In the genomic region with DNA sequence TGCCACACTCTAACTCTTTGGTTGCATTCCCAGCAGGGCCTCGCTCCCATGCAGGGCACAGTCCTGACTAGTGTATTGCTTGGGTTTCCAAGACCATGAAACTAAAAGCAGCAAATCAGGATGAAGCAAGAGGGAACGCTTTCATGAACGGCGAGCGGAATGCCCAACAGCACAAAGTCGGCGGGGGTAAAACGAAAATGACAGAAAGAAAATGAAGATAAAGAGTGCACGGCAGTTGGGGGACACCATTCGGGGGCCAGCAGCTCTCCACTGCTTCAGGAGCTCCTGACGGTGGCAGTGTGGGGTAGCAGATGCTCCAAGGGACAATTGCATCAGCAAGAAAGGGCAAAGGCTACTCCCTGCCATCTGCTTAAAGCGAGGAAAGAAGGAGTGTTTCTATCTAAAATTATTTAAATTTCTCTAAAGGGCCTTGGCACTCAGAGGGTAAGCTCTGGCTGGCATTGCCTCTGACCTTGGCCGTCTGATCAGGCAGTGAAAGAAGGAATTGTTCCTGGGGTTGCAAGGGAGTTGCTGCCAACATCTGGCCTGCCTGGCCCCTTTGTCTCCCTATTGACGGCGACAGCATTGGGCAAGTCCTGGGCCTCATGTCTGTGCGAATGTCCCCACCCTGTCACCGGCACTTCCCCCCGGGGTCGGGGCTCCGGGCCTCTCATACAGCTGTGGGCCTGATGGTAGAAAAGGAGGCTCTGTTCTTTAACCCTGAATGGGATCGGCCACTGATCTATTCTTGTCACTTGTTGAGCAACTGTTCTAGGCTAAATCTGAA, we compare ENCODE assay signal across 1 cellular context.
A peak's percentile ranks its signal among the peaks of the same experiment; 100 is the strongest.
TF ChIP-seq lines count a peak whose summit lies in the region.

No MANE protein-coding gene starts in this region.

TF ChIP-seq in HepG2, 621 proteins besides CTCF, POLR2A, EP300 and RAD21 (continued from another document and continues in another):
- no peak for TF ChIP-seq POLR2G (IDR thresholded peaks at IDR 0.05; ENCODE audit: low read depth, low read length)
- no peak for TF ChIP-seq SAFB2 (CRISPR knock-in tag; IDR thresholded peaks at IDR 0.05; ENCODE audit: borderline replicate concordance, low read depth)
- TF ChIP-seq, protein P1, sequence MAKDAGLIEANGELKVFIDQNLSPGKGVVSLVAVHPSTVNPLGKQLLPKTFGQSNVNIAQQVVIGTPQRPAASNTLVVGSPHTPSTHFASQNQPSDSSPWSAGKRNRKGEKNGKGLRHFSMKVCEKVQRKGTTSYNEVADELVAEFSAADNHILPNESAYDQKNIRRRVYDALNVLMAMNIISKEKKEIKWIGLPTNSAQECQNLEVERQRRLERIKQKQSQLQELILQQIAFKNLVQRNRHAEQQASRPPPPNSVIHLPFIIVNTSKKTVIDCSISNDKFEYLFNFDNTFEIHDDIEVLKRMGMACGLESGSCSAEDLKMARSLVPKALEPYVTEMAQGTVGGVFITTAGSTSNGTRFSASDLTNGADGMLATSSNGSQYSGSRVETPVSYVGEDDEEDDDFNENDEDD (CRISPR knock-in tag; IDR thresholded peaks at IDR 0.05; ENCODE audit: borderline replicate concordance): 0 out of 2 replicates have a peak, but pooled peaks have one; percentile 8
- no peak for TF ChIP-seq ZNF75D (CRISPR knock-in tag; IDR thresholded peaks at IDR 0.05; ENCODE audit: borderline replicate concordance)
- 0 out of 2 replicates have a peak, but pooled peaks have one; percentile 48 for TF ChIP-seq SP140L (CRISPR knock-in tag; IDR thresholded peaks at IDR 0.05; ENCODE audit: borderline replicate concordance)
- no peak; the same call in 1 of the 2 replicates for TF ChIP-seq ZNF788 (CRISPR knock-in tag; IDR thresholded peaks at IDR 0.05; ENCODE audit: borderline replicate concordance)
- no peak; the same call in 1 of the 2 replicates for TF ChIP-seq SMYD3 (CRISPR knock-in tag; IDR thresholded peaks at IDR 0.05)
- no peak for TF ChIP-seq FOXP1 (IDR thresholded peaks at IDR 0.05)
- no peak for TF ChIP-seq FOXP1 (CRISPR knock-in tag; IDR thresholded peaks at IDR 0.05)
- TF ChIP-seq, protein P2, sequence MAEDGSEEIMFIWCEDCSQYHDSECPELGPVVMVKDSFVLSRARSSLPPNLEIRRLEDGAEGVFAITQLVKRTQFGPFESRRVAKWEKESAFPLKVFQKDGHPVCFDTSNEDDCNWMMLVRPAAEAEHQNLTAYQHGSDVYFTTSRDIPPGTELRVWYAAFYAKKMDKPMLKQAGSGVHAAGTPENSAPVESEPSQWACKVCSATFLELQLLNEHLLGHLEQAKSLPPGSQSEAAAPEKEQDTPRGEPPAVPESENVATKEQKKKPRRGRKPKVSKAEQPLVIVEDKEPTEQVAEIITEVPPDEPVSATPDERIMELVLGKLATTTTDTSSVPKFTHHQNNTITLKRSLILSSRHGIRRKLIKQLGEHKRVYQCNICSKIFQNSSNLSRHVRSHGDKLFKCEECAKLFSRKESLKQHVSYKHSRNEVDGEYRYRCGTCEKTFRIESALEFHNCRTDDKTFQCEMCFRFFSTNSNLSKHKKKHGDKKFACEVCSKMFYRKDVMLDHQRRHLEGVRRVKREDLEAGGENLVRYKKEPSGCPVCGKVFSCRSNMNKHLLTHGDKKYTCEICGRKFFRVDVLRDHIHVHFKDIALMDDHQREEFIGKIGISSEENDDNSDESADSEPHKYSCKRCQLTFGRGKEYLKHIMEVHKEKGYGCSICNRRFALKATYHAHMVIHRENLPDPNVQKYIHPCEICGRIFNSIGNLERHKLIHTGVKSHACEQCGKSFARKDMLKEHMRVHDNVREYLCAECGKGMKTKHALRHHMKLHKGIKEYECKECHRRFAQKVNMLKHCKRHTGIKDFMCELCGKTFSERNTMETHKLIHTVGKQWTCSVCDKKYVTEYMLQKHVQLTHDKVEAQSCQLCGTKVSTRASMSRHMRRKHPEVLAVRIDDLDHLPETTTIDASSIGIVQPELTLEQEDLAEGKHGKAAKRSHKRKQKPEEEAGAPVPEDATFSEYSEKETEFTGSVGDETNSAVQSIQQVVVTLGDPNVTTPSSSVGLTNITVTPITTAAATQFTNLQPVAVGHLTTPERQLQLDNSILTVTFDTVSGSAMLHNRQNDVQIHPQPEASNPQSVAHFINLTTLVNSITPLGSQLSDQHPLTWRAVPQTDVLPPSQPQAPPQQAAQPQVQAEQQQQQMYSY (CRISPR knock-in tag; IDR thresholded peaks at IDR 0.05): no peak
- TF ChIP-seq, protein P3, sequence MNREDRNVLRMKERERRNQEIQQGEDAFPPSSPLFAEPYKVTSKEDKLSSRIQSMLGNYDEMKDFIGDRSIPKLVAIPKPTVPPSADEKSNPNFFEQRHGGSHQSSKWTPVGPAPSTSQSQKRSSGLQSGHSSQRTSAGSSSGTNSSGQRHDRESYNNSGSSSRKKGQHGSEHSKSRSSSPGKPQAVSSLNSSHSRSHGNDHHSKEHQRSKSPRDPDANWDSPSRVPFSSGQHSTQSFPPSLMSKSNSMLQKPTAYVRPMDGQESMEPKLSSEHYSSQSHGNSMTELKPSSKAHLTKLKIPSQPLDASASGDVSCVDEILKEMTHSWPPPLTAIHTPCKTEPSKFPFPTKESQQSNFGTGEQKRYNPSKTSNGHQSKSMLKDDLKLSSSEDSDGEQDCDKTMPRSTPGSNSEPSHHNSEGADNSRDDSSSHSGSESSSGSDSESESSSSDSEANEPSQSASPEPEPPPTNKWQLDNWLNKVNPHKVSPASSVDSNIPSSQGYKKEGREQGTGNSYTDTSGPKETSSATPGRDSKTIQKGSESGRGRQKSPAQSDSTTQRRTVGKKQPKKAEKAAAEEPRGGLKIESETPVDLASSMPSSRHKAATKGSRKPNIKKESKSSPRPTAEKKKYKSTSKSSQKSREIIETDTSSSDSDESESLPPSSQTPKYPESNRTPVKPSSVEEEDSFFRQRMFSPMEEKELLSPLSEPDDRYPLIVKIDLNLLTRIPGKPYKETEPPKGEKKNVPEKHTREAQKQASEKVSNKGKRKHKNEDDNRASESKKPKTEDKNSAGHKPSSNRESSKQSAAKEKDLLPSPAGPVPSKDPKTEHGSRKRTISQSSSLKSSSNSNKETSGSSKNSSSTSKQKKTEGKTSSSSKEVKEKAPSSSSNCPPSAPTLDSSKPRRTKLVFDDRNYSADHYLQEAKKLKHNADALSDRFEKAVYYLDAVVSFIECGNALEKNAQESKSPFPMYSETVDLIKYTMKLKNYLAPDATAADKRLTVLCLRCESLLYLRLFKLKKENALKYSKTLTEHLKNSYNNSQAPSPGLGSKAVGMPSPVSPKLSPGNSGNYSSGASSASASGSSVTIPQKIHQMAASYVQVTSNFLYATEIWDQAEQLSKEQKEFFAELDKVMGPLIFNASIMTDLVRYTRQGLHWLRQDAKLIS (CRISPR knock-in tag; IDR thresholded peaks at IDR 0.05): no peak
- no peak for TF ChIP-seq DR1 (CRISPR knock-in tag; IDR thresholded peaks at IDR 0.05)
- no peak for TF ChIP-seq WIZ (CRISPR knock-in tag; IDR thresholded peaks at IDR 0.05)
- no peak for TF ChIP-seq ZNF672 (CRISPR knock-in tag; IDR thresholded peaks at IDR 0.05)
- no peak for TF ChIP-seq GLI4 (CRISPR knock-in tag; IDR thresholded peaks at IDR 0.05; ENCODE audit: borderline replicate concordance)
- no peak for TF ChIP-seq CCAR2 (optimal IDR thresholded peaks at IDR 0.05; ENCODE audit: low read depth, low read length)
- TF ChIP-seq, protein P4, sequence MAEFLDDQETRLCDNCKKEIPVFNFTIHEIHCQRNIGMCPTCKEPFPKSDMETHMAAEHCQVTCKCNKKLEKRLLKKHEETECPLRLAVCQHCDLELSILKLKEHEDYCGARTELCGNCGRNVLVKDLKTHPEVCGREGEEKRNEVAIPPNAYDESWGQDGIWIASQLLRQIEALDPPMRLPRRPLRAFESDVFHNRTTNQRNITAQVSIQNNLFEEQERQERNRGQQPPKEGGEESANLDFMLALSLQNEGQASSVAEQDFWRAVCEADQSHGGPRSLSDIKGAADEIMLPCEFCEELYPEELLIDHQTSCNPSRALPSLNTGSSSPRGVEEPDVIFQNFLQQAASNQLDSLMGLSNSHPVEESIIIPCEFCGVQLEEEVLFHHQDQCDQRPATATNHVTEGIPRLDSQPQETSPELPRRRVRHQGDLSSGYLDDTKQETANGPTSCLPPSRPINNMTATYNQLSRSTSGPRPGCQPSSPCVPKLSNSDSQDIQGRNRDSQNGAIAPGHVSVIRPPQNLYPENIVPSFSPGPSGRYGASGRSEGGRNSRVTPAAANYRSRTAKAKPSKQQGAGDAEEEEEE (CRISPR knock-in tag; IDR thresholded peaks at IDR 0.05; ENCODE audit: borderline replicate concordance): no peak
- TF ChIP-seq HNF4A (CRISPR knock-in tag; IDR thresholded peaks at IDR 0.05): peak; percentile 75
- TF ChIP-seq YEATS4 (CRISPR knock-in tag; IDR thresholded peaks at IDR 0.05; ENCODE audit: borderline replicate concordance): peak; percentile 51; the same call in 1 of the 2 replicates
- TF ChIP-seq KDM1A (CRISPR knock-in tag; IDR thresholded peaks at IDR 0.05): no peak
- TF ChIP-seq, protein P5, sequence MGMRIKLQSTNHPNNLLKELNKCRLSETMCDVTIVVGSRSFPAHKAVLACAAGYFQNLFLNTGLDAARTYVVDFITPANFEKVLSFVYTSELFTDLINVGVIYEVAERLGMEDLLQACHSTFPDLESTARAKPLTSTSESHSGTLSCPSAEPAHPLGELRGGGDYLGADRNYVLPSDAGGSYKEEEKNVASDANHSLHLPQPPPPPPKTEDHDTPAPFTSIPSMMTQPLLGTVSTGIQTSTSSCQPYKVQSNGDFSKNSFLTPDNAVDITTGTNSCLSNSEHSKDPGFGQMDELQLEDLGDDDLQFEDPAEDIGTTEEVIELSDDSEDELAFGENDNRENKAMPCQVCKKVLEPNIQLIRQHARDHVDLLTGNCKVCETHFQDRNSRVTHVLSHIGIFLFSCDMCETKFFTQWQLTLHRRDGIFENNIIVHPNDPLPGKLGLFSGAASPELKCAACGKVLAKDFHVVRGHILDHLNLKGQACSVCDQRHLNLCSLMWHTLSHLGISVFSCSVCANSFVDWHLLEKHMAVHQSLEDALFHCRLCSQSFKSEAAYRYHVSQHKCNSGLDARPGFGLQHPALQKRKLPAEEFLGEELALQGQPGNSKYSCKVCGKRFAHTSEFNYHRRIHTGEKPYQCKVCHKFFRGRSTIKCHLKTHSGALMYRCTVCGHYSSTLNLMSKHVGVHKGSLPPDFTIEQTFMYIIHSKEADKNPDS (CRISPR knock-in tag; IDR thresholded peaks at IDR 0.05): no peak
- TF ChIP-seq, protein P6, sequence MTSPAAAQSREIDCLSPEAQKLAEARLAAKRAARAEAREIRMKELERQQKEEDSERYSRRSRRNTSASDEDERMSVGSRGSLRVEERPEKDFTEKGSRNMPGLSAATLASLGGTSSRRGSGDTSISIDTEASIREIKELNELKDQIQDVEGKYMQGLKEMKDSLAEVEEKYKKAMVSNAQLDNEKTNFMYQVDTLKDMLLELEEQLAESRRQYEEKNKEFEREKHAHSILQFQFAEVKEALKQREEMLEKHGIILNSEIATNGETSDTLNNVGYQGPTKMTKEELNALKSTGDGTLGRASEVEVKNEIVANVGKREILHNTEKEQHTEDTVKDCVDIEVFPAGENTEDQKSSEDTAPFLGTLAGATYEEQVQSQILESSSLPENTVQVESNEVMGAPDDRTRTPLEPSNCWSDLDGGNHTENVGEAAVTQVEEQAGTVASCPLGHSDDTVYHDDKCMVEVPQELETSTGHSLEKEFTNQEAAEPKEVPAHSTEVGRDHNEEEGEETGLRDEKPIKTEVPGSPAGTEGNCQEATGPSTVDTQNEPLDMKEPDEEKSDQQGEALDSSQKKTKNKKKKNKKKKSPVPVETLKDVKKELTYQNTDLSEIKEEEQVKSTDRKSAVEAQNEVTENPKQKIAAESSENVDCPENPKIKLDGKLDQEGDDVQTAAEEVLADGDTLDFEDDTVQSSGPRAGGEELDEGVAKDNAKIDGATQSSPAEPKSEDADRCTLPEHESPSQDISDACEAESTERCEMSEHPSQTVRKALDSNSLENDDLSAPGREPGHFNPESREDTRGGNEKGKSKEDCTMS (CRISPR knock-in tag; conservative IDR thresholded peaks at IDR 0.05): no peak
- TF ChIP-seq, protein P7, sequence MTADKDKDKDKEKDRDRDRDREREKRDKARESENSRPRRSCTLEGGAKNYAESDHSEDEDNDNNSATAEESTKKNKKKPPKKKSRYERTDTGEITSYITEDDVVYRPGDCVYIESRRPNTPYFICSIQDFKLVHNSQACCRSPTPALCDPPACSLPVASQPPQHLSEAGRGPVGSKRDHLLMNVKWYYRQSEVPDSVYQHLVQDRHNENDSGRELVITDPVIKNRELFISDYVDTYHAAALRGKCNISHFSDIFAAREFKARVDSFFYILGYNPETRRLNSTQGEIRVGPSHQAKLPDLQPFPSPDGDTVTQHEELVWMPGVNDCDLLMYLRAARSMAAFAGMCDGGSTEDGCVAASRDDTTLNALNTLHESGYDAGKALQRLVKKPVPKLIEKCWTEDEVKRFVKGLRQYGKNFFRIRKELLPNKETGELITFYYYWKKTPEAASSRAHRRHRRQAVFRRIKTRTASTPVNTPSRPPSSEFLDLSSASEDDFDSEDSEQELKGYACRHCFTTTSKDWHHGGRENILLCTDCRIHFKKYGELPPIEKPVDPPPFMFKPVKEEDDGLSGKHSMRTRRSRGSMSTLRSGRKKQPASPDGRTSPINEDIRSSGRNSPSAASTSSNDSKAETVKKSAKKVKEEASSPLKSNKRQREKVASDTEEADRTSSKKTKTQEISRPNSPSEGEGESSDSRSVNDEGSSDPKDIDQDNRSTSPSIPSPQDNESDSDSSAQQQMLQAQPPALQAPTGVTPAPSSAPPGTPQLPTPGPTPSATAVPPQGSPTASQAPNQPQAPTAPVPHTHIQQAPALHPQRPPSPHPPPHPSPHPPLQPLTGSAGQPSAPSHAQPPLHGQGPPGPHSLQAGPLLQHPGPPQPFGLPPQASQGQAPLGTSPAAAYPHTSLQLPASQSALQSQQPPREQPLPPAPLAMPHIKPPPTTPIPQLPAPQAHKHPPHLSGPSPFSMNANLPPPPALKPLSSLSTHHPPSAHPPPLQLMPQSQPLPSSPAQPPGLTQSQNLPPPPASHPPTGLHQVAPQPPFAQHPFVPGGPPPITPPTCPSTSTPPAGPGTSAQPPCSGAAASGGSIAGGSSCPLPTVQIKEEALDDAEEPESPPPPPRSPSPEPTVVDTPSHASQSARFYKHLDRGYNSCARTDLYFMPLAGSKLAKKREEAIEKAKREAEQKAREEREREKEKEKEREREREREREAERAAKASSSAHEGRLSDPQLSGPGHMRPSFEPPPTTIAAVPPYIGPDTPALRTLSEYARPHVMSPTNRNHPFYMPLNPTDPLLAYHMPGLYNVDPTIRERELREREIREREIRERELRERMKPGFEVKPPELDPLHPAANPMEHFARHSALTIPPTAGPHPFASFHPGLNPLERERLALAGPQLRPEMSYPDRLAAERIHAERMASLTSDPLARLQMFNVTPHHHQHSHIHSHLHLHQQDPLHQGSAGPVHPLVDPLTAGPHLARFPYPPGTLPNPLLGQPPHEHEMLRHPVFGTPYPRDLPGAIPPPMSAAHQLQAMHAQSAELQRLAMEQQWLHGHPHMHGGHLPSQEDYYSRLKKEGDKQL (CRISPR knock-in tag; IDR thresholded peaks at IDR 0.05; ENCODE audit: low read depth): no peak
- no peak for TF ChIP-seq PRMT3 (CRISPR knock-in tag; IDR thresholded peaks at IDR 0.05; ENCODE audit: borderline replicate concordance, low read depth)
- TF ChIP-seq KLF16 (CRISPR knock-in tag; IDR thresholded peaks at IDR 0.05): peak in 1 of 2 experiments; percentile 35; a peak in 1 of 4 replicates
- TF ChIP-seq RXRA (CRISPR knock-in tag; IDR thresholded peaks at IDR 0.05): peak; percentile 67
- 0 out of 2 replicates have a peak, but pooled peaks have one; percentile 27 for TF ChIP-seq KAT7 (CRISPR knock-in tag; IDR thresholded peaks at IDR 0.05; ENCODE audit: borderline replicate concordance)
- no peak for TF ChIP-seq MAZ (IDR thresholded peaks at IDR 0.05; ENCODE audit: borderline replicate concordance, low read depth, low read length)
- no peak for TF ChIP-seq MAZ (CRISPR knock-in tag; IDR thresholded peaks at IDR 0.05; ENCODE audit: low read depth)
- no peak for TF ChIP-seq TCF7L2 (IDR thresholded peaks at IDR 0.05; ENCODE audit: low read depth, low read length)
- TF ChIP-seq ZNF333 (CRISPR knock-in tag; IDR thresholded peaks at IDR 0.05; ENCODE audit: borderline replicate concordance): no peak
- no peak for TF ChIP-seq ZNF720 (CRISPR knock-in tag; IDR thresholded peaks at IDR 0.05)
- no peak for TF ChIP-seq ETV6 (CRISPR knock-in tag; conservative IDR thresholded peaks at IDR 0.05)
- TF ChIP-seq DMAP1 (CRISPR knock-in tag; IDR thresholded peaks at IDR 0.05): peak; percentile 72
- TF ChIP-seq PAWR (CRISPR knock-in tag; IDR thresholded peaks at IDR 0.05; ENCODE audit: borderline replicate concordance): no peak
- no peak for TF ChIP-seq NFATC3 (CRISPR knock-in tag; IDR thresholded peaks at IDR 0.05)
